In the genomic region with DNA sequence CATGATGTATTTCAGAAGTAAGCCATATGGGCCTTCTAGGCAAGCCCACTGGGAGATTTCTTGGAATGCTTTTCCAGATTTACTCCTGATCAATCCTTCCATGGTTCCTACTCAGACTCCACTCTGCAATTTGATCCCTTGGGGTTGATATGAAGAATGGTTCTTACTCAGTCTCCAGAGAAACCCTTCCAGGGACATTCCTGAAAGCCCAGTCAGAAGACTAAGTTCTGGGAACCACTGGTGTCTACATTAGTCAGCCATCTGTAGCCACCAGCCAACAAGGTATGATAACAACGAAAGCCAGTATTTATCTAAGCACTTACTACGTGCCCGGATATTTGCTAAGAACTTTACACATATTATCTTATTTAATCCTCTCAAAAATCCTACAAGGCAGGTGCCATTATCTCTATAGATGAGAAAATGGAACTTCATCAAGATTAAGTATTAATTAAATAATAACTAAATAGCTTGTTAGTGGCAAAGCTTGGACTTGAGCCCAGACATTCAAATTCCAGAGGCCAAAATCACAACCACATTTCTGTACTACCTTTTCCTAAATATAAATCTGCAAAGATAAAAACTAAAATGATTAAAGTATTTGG, we compare ENCODE assay signal across 12 cellular contexts. TPM values are rescaled to one million over a fixed set of nuclear protein-coding genes. Genes with fewer than 3 reads are reported as not detected.
DNase-seq lines count a peak whose midpoint lies in the region; ATAC-seq, FAIRE-seq and TF ChIP-seq lines count a peak whose summit lies in the region.
"Had no signal": no experiment of that assay in that cellular context is flagged by ENCODE, and none has a peak within 500 bp of the region (broad histone marks: within the 10 kb centered on the region; RNA-seq: fewer than 3 reads in every experiment).

No MANE protein-coding gene starts in this region.

- H3K36me3 ChIP-seq in Panc1 (ENCODE audit: control insufficient read depth, insufficient read depth, low read length) = no peaks in the 10 kb centered on the region
- no peaks in the 10 kb centered on the region for H3K36me3 ChIP-seq in small intestine (ENCODE audit: control insufficient read depth in 2 of 2, insufficient read depth in 2 of 2, low read length in 2 of 2)

- H3K27me3 ChIP-seq in Panc1 (ENCODE audit: control insufficient read depth, insufficient read depth, low read length) = no peaks in the 10 kb centered on the region
- no peaks in the 10 kb centered on the region for H3K27me3 ChIP-seq in small intestine (ENCODE audit: control insufficient read depth in 2 of 2, insufficient read depth in 2 of 2, low read length in 2 of 2)

- intact Hi-C loops in Panc1 (cut with micrococcal nuclease; ENCODE audit: unreplicated experiment) = no loop called here
- intact Hi-C loops in head of caudate nucleus (cut with DNase I) = no loop called here

- no peak for FAIRE-seq in small intestine (lab: Jason Lieb, UNC)

- H3K27ac ChIP-seq in Panc1 (ENCODE audit: low read length) (no peak overlapping the region; the same call in 1 of the 2 replicates), small intestine (ENCODE audit: low read depth in 1 of 2, low read length in 1 of 2) (no peak overlapping the region)

- DNase-seq in DMS 273 (lab: John Stamatoyannopoulos, UW; ENCODE audit: unreplicated experiment) = peak; percentile 22
- DNase-seq in Panc1 (ENCODE audit: low read depth, low spot score) = peak; percentile 32
- DNase-seq in epithelial cell of esophagus (ENCODE audit: low read depth) = peak; percentile 97
- DNase-seq in non-pigmented ciliary epithelial cell (ENCODE audit: low read depth) = peak; percentile 97
- no peak for DNase-seq in head of caudate nucleus
- DNase-seq in small intestine = no peak
- no peak for DNase-seq in stimulated activated naive CD8-positive, alpha-beta T cell treated with anti-CD3 and anti-CD28 coated beads, Interleukin-15, Interleukin-2, amounts not matched to agents 100 U/mL and 50 U/mL, for 24 hours
- DNase-seq in activated effector memory CD4-positive, alpha-beta T cell treated with anti-CD3 and anti-CD28 coated beads, Interleukin-2, amount 50 U/mL, for 16 hours = no peak
- DNase-seq: left colon; NCI-H187; NK-92 treated with Interleukin-12 subunit alpha and Interleukin-12 subunit beta, amount 100 ng/mL, for 24 hours had no signal

- H3K9me3 ChIP-seq in Panc1 (ENCODE audit: control insufficient read depth, insufficient read depth, low read depth, low read length) (no peaks in the 10 kb centered on the region), small intestine (ENCODE audit: control insufficient read depth, low read depth) (no peaks in the 10 kb centered on the region)

- TF ChIP-seq CTCF in Panc1 (IDR thresholded peaks at IDR 0.05) (no peak), epithelial cell of esophagus (IDR thresholded peaks at IDR 0.05; ENCODE audit: insufficient read depth, low read depth, low read length, missing control alignments) (no peak)

- no TSS peak for BruUV-seq in Panc1 (replicated peaks; lab: Mats Ljungman, UMichigan)

- 49 to 75% (median 64%) methylated on average over 3 of the region's 3 CpGs for WGBS in small intestine, 3 donors

- CTCF ChIA-PET in Panc1 (lab: Charles Lee) = no interaction called here

- POLR2A ChIA-PET in Panc1 (lab: Charles Lee) = no interaction called here

- no peaks in the 10 kb centered on the region for H3K4me1 ChIP-seq in Panc1 (ENCODE audit: control insufficient read depth, insufficient read depth, low read length)
- no peaks in the 10 kb centered on the region for H3K4me1 ChIP-seq in small intestine (ENCODE audit: control insufficient read depth in 2 of 2, insufficient read depth in 1 of 2, low read depth in 1 of 2, low read length in 1 of 2)

- no peak overlapping the region for H3K4me3 ChIP-seq in Panc1 (ENCODE audit: low read depth in 2 of 2, low read length in 2 of 2)
- H3K4me3 ChIP-seq in epithelial cell of esophagus (ENCODE audit: low read length) = no peak overlapping the region
- no peak overlapping the region for H3K4me3 ChIP-seq in small intestine (ENCODE audit: low read depth in 1 of 2, low read length in 2 of 2)

- in situ Hi-C loops in Panc1 (cut with HindIII; ENCODE audit: low pct_unique_long_range_greater_than_20kb, low sequenced_read_pairs) = no loop called here

- ATAC-seq in Panc1 = peak; percentile 78; the same call in 1 of the 2 replicates
- ATAC-seq in stimulated activated naive CD8-positive, alpha-beta T cell treated with anti-CD3 and anti-CD28 coated beads, Interleukin-15, Interleukin-2, amounts not matched to agents 100 U/mL and 50 U/mL, for 24 hours = no peak
- ATAC-seq: left colon had no signal

RNA-seq across cellular contexts. Expression of a gene that starts 32.7 kb away (rescaled TPM):
- total RNA-seq in Panc1 (2021; ENCODE audit: unreplicated experiment) = 13.0 TPM
- polyA plus RNA-seq in Panc1 (2012; ENCODE audit: insufficient read length) = 7.4 TPM
- under 1 TPM in 2 of 3 donors, not detected in 1; under 0.01 to 0.87 TPM for polyA plus RNA-seq in small intestine
- total RNA-seq: T-helper 1 cell treated with Interleukin-12 subunit alpha and Interleukin-12 subunit beta and Interleukin-4 antibody, amounts not matched to agents 30 ng/mL and 1 ng/mL, for 36 hours had no signal

Comparison
In these comparisons a context has a peak if more than half of its experiments do, and no peak if none do; other contexts are left out.
1. DNase-seq: peak in DMS 273 (single experiment), Panc1 (single experiment), epithelial cell of esophagus (single experiment) and non-pigmented ciliary epithelial cell (single experiment); none in head of caudate nucleus (0 of 42), small intestine (single experiment), stimulated activated naive CD8-positive, alpha-beta T cell treated with anti-CD3 and anti-CD28 coated beads, Interleukin-15, Interleukin-2, amounts not matched to agents 100 U/mL and 50 U/mL, for 24 hours (single experiment) and activated effector memory CD4-positive, alpha-beta T cell treated with anti-CD3 and anti-CD28 coated beads, Interleukin-2, amount 50 U/mL, for 16 hours (single experiment).